14 cellular contexts compared by ENCODE assay signal in the genomic region with DNA sequence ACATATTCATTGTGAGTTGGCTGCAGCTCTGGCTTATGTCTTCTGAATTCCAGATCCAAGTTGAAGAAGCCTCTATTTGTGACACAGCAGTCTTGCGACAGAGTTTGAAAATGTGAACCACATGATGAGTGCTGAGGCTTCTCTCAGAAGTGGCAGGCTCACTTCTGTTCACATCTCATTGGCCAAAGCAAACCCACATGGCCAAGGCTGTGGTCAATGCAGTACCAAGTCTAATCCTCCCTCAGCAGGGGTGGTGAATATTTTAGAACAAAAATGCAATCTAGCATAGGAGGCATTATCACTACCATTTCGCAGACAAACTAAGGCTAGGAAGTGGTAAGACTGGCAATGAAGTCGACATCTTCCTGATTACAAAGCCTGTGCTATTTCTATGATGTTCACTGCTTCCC. TPM values are rescaled to one million over a fixed set of nuclear protein-coding genes. Genes with fewer than 3 reads are reported as not detected.
DNase-seq lines count a peak whose midpoint lies in the region; ATAC-seq and TF ChIP-seq lines count a peak whose summit lies in the region.
"Had no signal": no experiment of that assay in that cellular context is flagged by ENCODE, and none has a peak within 500 bp of the region (broad histone marks: within the 10 kb centered on the region; RNA-seq: fewer than 3 reads in every experiment).

No MANE protein-coding gene starts in this region.

- DNase-seq in stimulated activated CD4-positive, alpha-beta T cell treated with anti-CD3 and anti-CD28 coated beads, Interleukin-1b, Interleukin-23, amount 100 ng/mL, for 48 hours, result peak; percentile 14
- no peak for DNase-seq in stimulated activated CD4-positive, alpha-beta T cell treated with anti-CD3 and anti-CD28 coated beads, Interleukin-12 subunit alpha, Interleukin-12 subunit beta, amount 100 ng/mL, for 4 hours
- no peak for DNase-seq in RWPE2 (ENCODE audit: low spot score)
- DNase-seq in fibroblast of peridontal ligament (ENCODE audit: extremely low read depth), result peak; percentile 94
- no peak for DNase-seq in NCI-H2107 (lab: John Stamatoyannopoulos, UW)
- DNase-seq in posterior vena cava (ENCODE audit: low spot score), result no peak
- DNase-seq: aorta; BE2C; Kasumi-1; naive B cell; NCI-H524; stimulated activated naive CD4-positive, alpha-beta T cell had no signal

- peak overlapping the region; percentile 6 for H3K27ac ChIP-seq in RWPE2 (ENCODE audit: poor library complexity, severe bottlenecking)

- ATAC-seq in RWPE2 (ENCODE audit: low read depth), result peak; percentile 38
- no peak for ATAC-seq in HG02571 (IDR thresholded peaks at IDR 0.05; ENCODE audit: unreplicated experiment)
- no peak for ATAC-seq in GM18502 (IDR thresholded peaks at IDR 0.05; ENCODE audit: poor library complexity, unreplicated experiment)

- H3K27me3 ChIP-seq in RWPE2 (ENCODE audit: insufficient read depth, poor library complexity, severe bottlenecking), result no peaks in the 10 kb centered on the region
- H3K27me3 ChIP-seq: BE2C had no signal

- no peaks in the 10 kb centered on the region for H3K9me3 ChIP-seq in RWPE2 (ENCODE audit: severe bottlenecking)
- H3K9me3 ChIP-seq: BE2C had no signal

- peaks cover under 1% of the 10 kb centered on the region for H3K4me1 ChIP-seq in RWPE2 (ENCODE audit: insufficient read depth, poor library complexity, severe bottlenecking)
- H3K4me1 ChIP-seq: BE2C had no signal

- peaks cover 92% of the 10 kb centered on the region for H3K36me3 ChIP-seq in RWPE2 (ENCODE audit: low read depth)
- H3K36me3 ChIP-seq: BE2C had no signal

- intact Hi-C loops in posterior vena cava (cut with DNase I), result no loop called here

- TF ChIP-seq CTCF in RWPE2 (IDR thresholded peaks at IDR 0.05; ENCODE audit: poor library complexity, severe bottlenecking), result no peak

- no peak overlapping the region for H3K4me3 ChIP-seq in RWPE2 (ENCODE audit: severe bottlenecking)

RNA-seq across cellular contexts. Expression of a gene that starts 45.2 kb away (rescaled TPM):
- 1 to 10 TPM; 3.9 to 4.8 TPM for total RNA-seq in posterior vena cava

Comparison
In these comparisons a context has a peak if more than half of its experiments do, and no peak if none do; other contexts are left out.
1. DNase-seq: peak in stimulated activated CD4-positive, alpha-beta T cell treated with anti-CD3 and anti-CD28 coated beads, Interleukin-1b, Interleukin-23, amount 100 ng/mL, for 48 hours (single experiment) and fibroblast of peridontal ligament (single experiment); none in stimulated activated CD4-positive, alpha-beta T cell treated with anti-CD3 and anti-CD28 coated beads, Interleukin-12 subunit alpha, Interleukin-12 subunit beta, amount 100 ng/mL, for 4 hours (single experiment), RWPE2 (single experiment), NCI-H2107 (single experiment) and posterior vena cava (single experiment).